Comparison of ENCODE assay signal across 32 cellular contexts in genomic region chr2:17786727-17787126, GRCh38. TPM values are rescaled to one million over a fixed set of nuclear protein-coding genes. Genes with fewer than 3 reads are reported as not detected.
"Had no signal": no experiment of that assay in that cellular context is flagged by ENCODE, and none has a peak within 500 bp of the region (broad histone marks: within the 10 kb centered on the region; RNA-seq: fewer than 3 reads in every experiment).

No MANE protein-coding gene starts in this region.

- H3K4me1 ChIP-seq: neural progenitor cell, parathyroid adenoma, tibial artery had no signal

- ATAC-seq: gastrocnemius medialis; left lobe of liver; mucosa of descending colon; natural killer cell treated with Interleukin-12 subunit alpha and Interleukin-12 subunit beta and Interleukin-15 and Interleukin-18, amount 100 ng/mL, for 72 hours; sciatic nerve; stimulated activated effector memory CD8-positive, alpha-beta T cell treated with anti-CD3 and anti-CD28 coated beads, Interleukin-12 subunit alpha, Interleukin-12 subunit beta, amount 100 ng/mL, for 72 hours had no signal

- H3K4me2 ChIP-seq: neural progenitor cell, smooth muscle cell had no signal

- H3K4me1 Mint-ChIP-seq: stimulated activated effector memory CD8-positive, alpha-beta T cell treated with anti-CD3 and anti-CD28 coated beads, Interleukin-12 subunit alpha, Interleukin-12 subunit beta, amount 100 ng/mL, for 72 hours had no signal

- H3K79me2 ChIP-seq: parathyroid adenoma had no signal

- H3K27ac ChIP-seq: dorsolateral prefrontal cortex, gastrocnemius medialis, neural progenitor cell, parathyroid adenoma, stomach, tibial artery had no signal

- H2AFZ ChIP-seq: neural progenitor cell, parathyroid adenoma had no signal

- H3K9me3 Mint-ChIP-seq: memory B cell; naive B cell; natural killer cell treated with Interleukin-12 subunit alpha and Interleukin-12 subunit beta and Interleukin-15 and Interleukin-18, amount 100 ng/mL, for 72 hours; neural progenitor cell; stimulated activated effector memory CD8-positive, alpha-beta T cell treated with anti-CD3 and anti-CD28 coated beads, Interleukin-12 subunit alpha, Interleukin-12 subunit beta, amount 100 ng/mL, for 72 hours; type B pancreatic cell had no signal

- H3K36me3 ChIP-seq: gastrocnemius medialis, tibial artery had no signal

- H3K27ac Mint-ChIP-seq: memory B cell; mesothelial cell of epicardium; natural killer cell treated with Interleukin-12 subunit alpha and Interleukin-12 subunit beta and Interleukin-15 and Interleukin-18, amount 100 ng/mL, for 72 hours; neural progenitor cell; progenitor cell of endocrine pancreas; stimulated activated effector memory CD8-positive, alpha-beta T cell treated with anti-CD3 and anti-CD28 coated beads, Interleukin-12 subunit alpha, Interleukin-12 subunit beta, amount 100 ng/mL, for 72 hours; type B pancreatic cell had no signal

- H3K9me3 ChIP-seq: gastrocnemius medialis, mucosa of descending colon, stomach, tibial artery had no signal

- H3K4me3 ChIP-seq: dorsolateral prefrontal cortex, gastrocnemius medialis, lung, mucosa of descending colon, neural progenitor cell, smooth muscle cell, stomach, tibial artery had no signal

- H3K9ac ChIP-seq: neural progenitor cell, parathyroid adenoma had no signal

- DNase-seq: cortex of kidney; dorsolateral prefrontal cortex; effector CD4-positive, alpha-beta T cell; foreskin fibroblast; gastrocnemius medialis; kidney; mucosa of descending colon; naive B cell; stimulated activated CD4-positive, alpha-beta T cell treated with anti-CD3 and anti-CD28 coated beads, Interleukin-12 subunit alpha, Interleukin-12 subunit beta, amount 100 ng/mL, for 4 hours; stimulated activated CD4-positive, alpha-beta T cell treated with anti-CD3 and anti-CD28 coated beads, Interleukin-2, amount 100 ng/mL, for 24 hours; stimulated activated CD4-positive, alpha-beta T cell treated with anti-CD3 and anti-CD28 coated beads, Interleukin-4, amount 100 ng/mL, for 24 hours; stimulated activated naive CD4-positive, alpha-beta T cell treated with Interleukin-2 at 50 U/mL for 16 hours; stomach; tibial artery had no signal

- H3K27me3 ChIP-seq: dorsolateral prefrontal cortex, gastrocnemius medialis, neural progenitor cell had no signal

- H3K4me3 Mint-ChIP-seq: memory B cell; mesothelial cell of epicardium; naive B cell; natural killer cell treated with Interleukin-12 subunit alpha and Interleukin-12 subunit beta and Interleukin-15 and Interleukin-18, amount 100 ng/mL, for 72 hours; neural progenitor cell; stimulated activated effector memory CD8-positive, alpha-beta T cell treated with anti-CD3 and anti-CD28 coated beads, Interleukin-12 subunit alpha, Interleukin-12 subunit beta, amount 100 ng/mL, for 72 hours; type B pancreatic cell had no signal

- H3K27me3 Mint-ChIP-seq: memory B cell had no signal

RNA-seq across cellular contexts. Expression of gene MSGN1, which starts 29.5 kb away (rescaled TPM):
- total RNA-seq: dorsolateral prefrontal cortex; gastrocnemius medialis; glomerular endothelial cell; kidney; left lobe of liver; liver; lung; mesothelial cell of epicardium; mucosa of descending colon; natural killer cell treated with Interleukin-12 subunit alpha and Interleukin-12 subunit beta and Interleukin-15 and Interleukin-18, amount 100 ng/mL, for 72 hours; osteoblast; progenitor cell of endocrine pancreas; sciatic nerve; smooth muscle cell; stomach; subcutaneous adipose tissue; temporal lobe; urinary bladder had no signal
- polyA plus RNA-seq: liver, lung, urinary bladder had no signal
